ENCODE assay signal across 33 cellular contexts in the genomic region with DNA sequence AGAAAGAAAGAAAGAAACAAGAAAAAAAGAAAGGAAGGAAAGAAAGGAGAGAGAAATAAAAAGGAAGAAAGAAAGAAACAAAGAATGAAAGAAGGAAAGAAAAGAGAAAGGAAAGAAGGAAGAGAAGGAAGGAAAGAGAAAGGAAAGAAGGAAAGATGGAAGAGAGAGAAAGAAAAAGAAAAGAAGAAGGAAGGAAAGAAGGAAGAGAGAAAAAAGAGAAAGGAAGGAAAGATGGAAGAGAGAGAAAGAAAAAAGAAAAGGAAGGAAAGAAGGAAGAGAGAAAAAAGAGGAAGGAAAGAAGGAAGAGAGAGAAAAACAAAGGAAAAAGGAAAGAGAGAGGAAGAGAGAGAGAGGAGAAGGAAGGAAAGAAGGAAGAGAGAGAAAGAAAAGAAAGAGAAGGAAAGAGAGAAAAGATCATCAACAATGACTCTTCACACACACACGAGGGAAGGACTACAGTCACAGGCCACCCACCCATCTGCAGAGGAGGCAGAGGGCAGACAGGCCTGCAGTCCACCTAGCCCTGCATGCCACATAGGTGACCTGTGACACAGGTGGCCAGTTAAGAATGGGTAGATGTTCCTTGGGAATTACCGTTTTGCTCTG. TPM values are rescaled to one million over a fixed set of nuclear protein-coding genes. Genes with fewer than 3 reads are reported as not detected.
"Had no signal": no experiment of that assay in that cellular context is flagged by ENCODE, and none has a peak within 500 bp of the region (broad histone marks: within the 10 kb centered on the region; RNA-seq: fewer than 3 reads in every experiment).

No MANE protein-coding gene starts in this region.

- H3K4me2 ChIP-seq: hepatocyte, neural progenitor cell had no signal

- H3K4me1 ChIP-seq: colonic mucosa, gastroesophageal sphincter, heart left ventricle, left lung, neural progenitor cell, prostate gland, spleen, suprapubic skin, thyroid gland, vagina had no signal

- FAIRE-seq: kidney had no signal

- H3K36me3 ChIP-seq: colonic mucosa, gastroesophageal sphincter, heart left ventricle, left lung, neural progenitor cell, prostate gland, spleen, suprapubic skin, thyroid gland, vagina had no signal

- H3K9me3 ChIP-seq: colonic mucosa, gastroesophageal sphincter, heart left ventricle, left lung, mucosa of descending colon, prostate gland, spleen, suprapubic skin, thyroid gland, vagina had no signal

- H3K36me3 Mint-ChIP-seq: mesothelial cell of epicardium; naive B cell; natural killer cell treated with Interleukin-12 subunit alpha and Interleukin-12 subunit beta and Interleukin-15 and Interleukin-18, amount 100 ng/mL, for 72 hours; neural progenitor cell; stimulated activated naive B cell treated with anti-CD40 and anti-IgM and Interleukin-4, amounts not matched to agents 10 μg/mL and 1 μg/mL and 100 μg/mL, for 72 hours had no signal

- H3K4me1 Mint-ChIP-seq: endodermal cell; mesothelial cell of epicardium; naive B cell; stimulated activated naive B cell treated with anti-CD40 and anti-IgM and Interleukin-4, amounts not matched to agents 10 μg/mL and 1 μg/mL and 100 μg/mL, for 72 hours; stimulated activated naive CD8-positive, alpha-beta T cell treated with anti-CD3 and anti-CD28 coated beads, Interleukin-15, amount 100 ng/mL, for 72 hours had no signal

- H3K4me3 Mint-ChIP-seq: dendritic cell treated with granulocyte-macrophage colony-stimulating factor and Interleukin-4, amounts not matched to agents 40 ng/mL and 50 ng/mL, for 4 days; endodermal cell; mesothelial cell of epicardium; naive B cell; natural killer cell treated with Interleukin-12 subunit alpha and Interleukin-12 subunit beta and Interleukin-15 and Interleukin-18, amount 100 ng/mL, for 72 hours; neural progenitor cell; stimulated activated naive B cell treated with anti-CD40 and anti-IgM and Interleukin-4, amounts not matched to agents 10 μg/mL and 1 μg/mL and 100 μg/mL, for 72 hours; stimulated activated naive CD8-positive, alpha-beta T cell treated with anti-CD3 and anti-CD28 coated beads, Interleukin-15, amount 100 ng/mL, for 72 hours had no signal

- H3K4me3 ChIP-seq: colonic mucosa, gastroesophageal sphincter, heart left ventricle, hepatocyte, left lung, mucosa of descending colon, neural progenitor cell, prostate gland, skin epidermis, spleen, suprapubic skin, thyroid gland, vagina had no signal

- H3K27ac Mint-ChIP-seq: dendritic cell treated with granulocyte-macrophage colony-stimulating factor and Interleukin-4, amounts not matched to agents 40 ng/mL and 50 ng/mL, for 4 days; endodermal cell; mesothelial cell of epicardium; naive B cell; natural killer cell treated with Interleukin-12 subunit alpha and Interleukin-12 subunit beta and Interleukin-15 and Interleukin-18, amount 100 ng/mL, for 72 hours; neural progenitor cell had no signal

- DNase-seq: colonic mucosa; effector CD8-positive, alpha-beta T cell; endodermal cell; foreskin keratinocyte; heart left ventricle; kidney; left lung; mesenchymal stem cell; mucosa of descending colon; naive B cell; nucleus accumbens; right cardiac atrium; spleen; stimulated activated CD4-positive, alpha-beta T cell treated with anti-CD3 and anti-CD28 coated beads, Interleukin-4, amount 100 ng/mL, for 4 hours; stimulated activated naive B cell treated with anti-CD40 and anti-IgM and Interleukin-4, amounts not matched to agents 10 μg/mL and 1 μg/mL and 100 μg/mL, for 72 hours; stimulated activated naive CD8-positive, alpha-beta T cell treated with anti-CD3 and anti-CD28 coated beads, Interleukin-15, amount 100 ng/mL, for 72 hours; thyroid gland; trophoblast cell had no signal

- H3K27me3 Mint-ChIP-seq: dendritic cell treated with granulocyte-macrophage colony-stimulating factor and Interleukin-4, amounts not matched to agents 40 ng/mL and 50 ng/mL, for 4 days; natural killer cell treated with Interleukin-12 subunit alpha and Interleukin-12 subunit beta and Interleukin-15 and Interleukin-18, amount 100 ng/mL, for 72 hours had no signal

- H3K9ac ChIP-seq: neural progenitor cell had no signal

- H3K27me3 ChIP-seq: colonic mucosa, foreskin keratinocyte, gastroesophageal sphincter, heart left ventricle, hepatocyte, left lung, neural progenitor cell, spleen, suprapubic skin, thyroid gland, vagina had no signal

- H3K79me2 ChIP-seq: hepatocyte had no signal

- H3K9me3 Mint-ChIP-seq: dendritic cell treated with granulocyte-macrophage colony-stimulating factor and Interleukin-4, amounts not matched to agents 40 ng/mL and 50 ng/mL, for 4 days; endodermal cell; mesothelial cell of epicardium; naive B cell; natural killer cell treated with Interleukin-12 subunit alpha and Interleukin-12 subunit beta and Interleukin-15 and Interleukin-18, amount 100 ng/mL, for 72 hours; neural progenitor cell; stimulated activated naive B cell treated with anti-CD40 and anti-IgM and Interleukin-4, amounts not matched to agents 10 μg/mL and 1 μg/mL and 100 μg/mL, for 72 hours; stimulated activated naive CD8-positive, alpha-beta T cell treated with anti-CD3 and anti-CD28 coated beads, Interleukin-15, amount 100 ng/mL, for 72 hours had no signal

- H2AFZ ChIP-seq: hepatocyte, neural progenitor cell had no signal

- H3K27ac ChIP-seq: colonic mucosa, epithelial cell of prostate, foreskin keratinocyte, gastroesophageal sphincter, heart left ventricle, hepatocyte, left lung, neural progenitor cell, prostate gland, skin epidermis, spleen, suprapubic skin, thyroid gland, vagina had no signal

RNA-seq across cellular contexts. Expression of a gene that starts 23.9 kb away (rescaled TPM):
- total RNA-seq: colonic mucosa, esophagus mucosa, lung microvascular endothelial cell, vagina had no signal
- polyA plus RNA-seq: foreskin keratinocyte, hepatocyte had no signal

RNA-seq across cellular contexts. Expression of a gene that starts 46.1 kb away (rescaled TPM):
- total RNA-seq: colonic mucosa, endodermal cell, esophagus mucosa, foreskin keratinocyte, gastroesophageal sphincter, heart left ventricle, hepatocyte, kidney, lower leg skin, mucosa of descending colon, osteocyte, prostate gland, suprapubic skin, thyroid gland, vagina had no signal
- polyA plus RNA-seq: foreskin keratinocyte, heart left ventricle, hepatocyte, right cardiac atrium had no signal
